Comparison of ENCODE assay signal across 10 cellular contexts in the genomic region with DNA sequence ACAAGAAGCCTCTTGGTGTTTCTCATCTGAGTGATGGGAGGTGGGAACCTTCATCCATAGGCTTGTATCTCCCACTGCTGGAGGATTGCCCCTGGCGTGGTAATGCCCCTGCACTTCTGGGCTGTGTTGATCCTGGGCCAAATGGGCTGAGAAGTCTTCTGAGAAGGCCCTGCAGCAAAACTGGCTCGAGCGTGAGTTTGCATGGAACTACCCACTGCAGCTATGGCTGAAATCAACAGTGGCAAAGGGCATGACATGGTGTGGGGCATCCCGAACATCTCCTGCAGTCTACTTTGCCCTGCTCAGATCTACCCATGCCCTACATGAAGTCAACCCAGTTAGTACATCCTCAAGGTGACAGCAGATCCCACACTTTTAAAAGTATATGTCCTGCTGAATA.
"Had no signal": no experiment of that assay in that cellular context is flagged by ENCODE, and none has a peak within 500 bp of the region (broad histone marks: within the 10 kb centered on the region; RNA-seq: fewer than 3 reads in every experiment).

No MANE protein-coding gene starts in this region.

- ATAC-seq: GM23338, HCT116, K562 had no signal

- H3K27ac Mint-ChIP-seq: GM23338, HFFc6 had no signal

- H3K4me3 ChIP-seq: GM23338, HAP-1, K562 had no signal

- FAIRE-seq: H1, H54, K562 had no signal

- H3K9me3 ChIP-seq: HAP-1 had no signal

- H3K4me1 ChIP-seq: HAP-1 had no signal

- H3K9me3 Mint-ChIP-seq: HFFc6 had no signal

- H2AFZ ChIP-seq: GM23338 had no signal

- H3K27ac ChIP-seq: HL-60 had no signal

- H3K4me1 Mint-ChIP-seq: GM23338 had no signal

- DNase-seq: HFFc6, IMR-90, KG1 had no signal

- H3K4me2 ChIP-seq: GM23338 had no signal

- H3K4me3 Mint-ChIP-seq: GM23338, HFFc6 had no signal

- H3K36me3 ChIP-seq: HAP-1 had no signal
